Comparison of ENCODE assay signal across 2 cellular contexts in the genomic region with DNA sequence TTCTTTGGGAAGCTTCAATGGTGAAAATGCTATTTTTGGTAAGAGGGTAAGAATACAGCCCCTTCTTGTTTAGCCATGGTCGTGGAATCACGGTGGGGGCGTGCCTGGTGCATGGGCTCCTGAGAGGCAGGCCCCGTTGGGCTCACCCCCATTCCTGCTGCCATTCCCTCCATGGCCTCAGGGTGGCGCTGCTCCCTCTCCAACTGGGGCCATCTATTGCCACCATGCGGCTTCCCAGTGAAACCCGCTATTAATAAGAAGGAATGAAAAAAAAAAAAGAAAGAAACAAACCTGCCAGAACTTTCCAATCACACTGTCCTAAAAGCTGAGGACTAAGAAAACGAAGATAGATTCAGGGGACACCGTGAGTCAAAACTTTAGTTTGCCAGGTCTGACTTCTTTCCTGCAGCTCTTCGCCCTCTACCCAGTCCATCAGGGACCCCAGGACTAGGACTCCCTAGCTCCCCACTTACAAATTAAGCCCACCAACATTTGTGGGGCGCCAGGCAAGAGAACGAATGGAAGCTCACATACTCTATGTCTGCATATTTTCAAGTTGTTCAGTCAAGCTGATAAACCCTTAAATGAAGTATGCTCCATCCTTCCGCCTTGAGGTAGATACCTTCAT.
TF ChIP-seq lines count a peak whose summit lies in the region.

No MANE protein-coding gene starts in this region.

TF ChIP-seq in HEK293, 187 proteins besides CTCF, POLR2A, EP300 and RAD21 (continued from another document and continues in another):
- TF ChIP-seq, protein P1, sequence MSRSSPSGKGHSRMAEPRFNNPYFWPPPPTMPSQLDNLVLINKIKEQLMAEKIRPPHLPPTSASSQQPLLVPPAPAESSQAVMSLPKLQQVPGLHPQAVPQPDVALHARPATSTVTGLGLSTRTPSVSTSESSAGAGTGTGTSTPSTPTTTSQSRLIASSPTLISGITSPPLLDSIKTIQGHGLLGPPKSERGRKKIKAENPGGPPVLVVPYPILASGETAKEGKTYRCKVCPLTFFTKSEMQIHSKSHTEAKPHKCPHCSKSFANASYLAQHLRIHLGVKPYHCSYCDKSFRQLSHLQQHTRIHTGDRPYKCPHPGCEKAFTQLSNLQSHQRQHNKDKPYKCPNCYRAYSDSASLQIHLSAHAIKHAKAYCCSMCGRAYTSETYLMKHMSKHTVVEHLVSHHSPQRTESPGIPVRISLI (tag by site-specific recombination; IDR thresholded peaks at IDR 0.05) = peak; percentile 34; the same call in 1 of the 2 replicates
- TF ChIP-seq ZNF785 (tag by site-specific recombination; IDR thresholded peaks at IDR 0.05) = no peak
- peak; percentile 57 for TF ChIP-seq GLIS2 (tag by site-specific recombination; IDR thresholded peaks at IDR 0.05)
- TF ChIP-seq, protein P2, sequence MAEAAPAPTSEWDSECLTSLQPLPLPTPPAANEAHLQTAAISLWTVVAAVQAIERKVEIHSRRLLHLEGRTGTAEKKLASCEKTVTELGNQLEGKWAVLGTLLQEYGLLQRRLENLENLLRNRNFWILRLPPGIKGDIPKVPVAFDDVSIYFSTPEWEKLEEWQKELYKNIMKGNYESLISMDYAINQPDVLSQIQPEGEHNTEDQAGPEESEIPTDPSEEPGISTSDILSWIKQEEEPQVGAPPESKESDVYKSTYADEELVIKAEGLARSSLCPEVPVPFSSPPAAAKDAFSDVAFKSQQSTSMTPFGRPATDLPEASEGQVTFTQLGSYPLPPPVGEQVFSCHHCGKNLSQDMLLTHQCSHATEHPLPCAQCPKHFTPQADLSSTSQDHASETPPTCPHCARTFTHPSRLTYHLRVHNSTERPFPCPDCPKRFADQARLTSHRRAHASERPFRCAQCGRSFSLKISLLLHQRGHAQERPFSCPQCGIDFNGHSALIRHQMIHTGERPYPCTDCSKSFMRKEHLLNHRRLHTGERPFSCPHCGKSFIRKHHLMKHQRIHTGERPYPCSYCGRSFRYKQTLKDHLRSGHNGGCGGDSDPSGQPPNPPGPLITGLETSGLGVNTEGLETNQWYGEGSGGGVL (tag by site-specific recombination; IDR thresholded peaks at IDR 0.05) = no peak
- no peak for TF ChIP-seq ZNF530 (tag by site-specific recombination; IDR thresholded peaks at IDR 0.05; ENCODE audit: low read depth)
- peak; percentile 36; the same call in 1 of the 2 replicates for TF ChIP-seq ZNF391 (tag by site-specific recombination; IDR thresholded peaks at IDR 0.05; ENCODE audit: borderline replicate concordance, low read depth)
- TF ChIP-seq ZEB2 (tag by site-specific recombination; IDR thresholded peaks at IDR 0.05) = 0 out of 2 replicates have a peak, but pooled peaks have one; percentile 33
- TF ChIP-seq ZNF623 (tag by site-specific recombination; IDR thresholded peaks at IDR 0.05) = no peak
- no peak for TF ChIP-seq MEIS1 (CRISPR knock-in tag; IDR thresholded peaks at IDR 0.05; ENCODE audit: borderline replicate concordance)
- TF ChIP-seq, protein P3, sequence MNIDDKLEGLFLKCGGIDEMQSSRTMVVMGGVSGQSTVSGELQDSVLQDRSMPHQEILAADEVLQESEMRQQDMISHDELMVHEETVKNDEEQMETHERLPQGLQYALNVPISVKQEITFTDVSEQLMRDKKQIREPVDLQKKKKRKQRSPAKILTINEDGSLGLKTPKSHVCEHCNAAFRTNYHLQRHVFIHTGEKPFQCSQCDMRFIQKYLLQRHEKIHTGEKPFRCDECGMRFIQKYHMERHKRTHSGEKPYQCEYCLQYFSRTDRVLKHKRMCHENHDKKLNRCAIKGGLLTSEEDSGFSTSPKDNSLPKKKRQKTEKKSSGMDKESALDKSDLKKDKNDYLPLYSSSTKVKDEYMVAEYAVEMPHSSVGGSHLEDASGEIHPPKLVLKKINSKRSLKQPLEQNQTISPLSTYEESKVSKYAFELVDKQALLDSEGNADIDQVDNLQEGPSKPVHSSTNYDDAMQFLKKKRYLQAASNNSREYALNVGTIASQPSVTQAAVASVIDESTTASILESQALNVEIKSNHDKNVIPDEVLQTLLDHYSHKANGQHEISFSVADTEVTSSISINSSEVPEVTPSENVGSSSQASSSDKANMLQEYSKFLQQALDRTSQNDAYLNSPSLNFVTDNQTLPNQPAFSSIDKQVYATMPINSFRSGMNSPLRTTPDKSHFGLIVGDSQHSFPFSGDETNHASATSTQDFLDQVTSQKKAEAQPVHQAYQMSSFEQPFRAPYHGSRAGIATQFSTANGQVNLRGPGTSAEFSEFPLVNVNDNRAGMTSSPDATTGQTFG (tag by site-specific recombination; IDR thresholded peaks at IDR 0.05; ENCODE audit: borderline replicate concordance) = no peak
- TF ChIP-seq ZNF48 (tag by site-specific recombination; IDR thresholded peaks at IDR 0.05) = no peak
- TF ChIP-seq ZNF19 (tag by site-specific recombination; IDR thresholded peaks at IDR 0.05; ENCODE audit: low read depth) = no peak
- TF ChIP-seq IKZF3 (tag by site-specific recombination; IDR thresholded peaks at IDR 0.05) = 0 out of 2 replicates have a peak, but pooled peaks have one; percentile 40
- 0 out of 2 replicates have a peak, but pooled peaks have one; percentile 49 for TF ChIP-seq ZBTB10 (tag by site-specific recombination; IDR thresholded peaks at IDR 0.05)
- no peak for TF ChIP-seq WT1 (tag by site-specific recombination; IDR thresholded peaks at IDR 0.05)
- TF ChIP-seq SP7 (tag by site-specific recombination; IDR thresholded peaks at IDR 0.05) = 0 out of 2 replicates have a peak, but pooled peaks have one; percentile 19

TF ChIP-seq in WTC11, 78 proteins besides CTCF, POLR2A, EP300 and RAD21:
- TF ChIP-seq ATF2 (CRISPR knock-in tag; IDR thresholded peaks at IDR 0.05; ENCODE audit: borderline replicate concordance, low read depth) (no peak), ETV6 (CRISPR knock-in tag; IDR thresholded peaks at IDR 0.05) (0 out of 2 replicates have a peak, but pooled peaks have one; percentile 40)
